ENCODE assay signal across 1 cellular context in genomic region chr7:129434846-129435318, GRCh38.
TF ChIP-seq lines count a peak whose summit lies in the region.

No MANE protein-coding gene starts in this region.

TF ChIP-seq in K562, 482 proteins besides CTCF, POLR2A, EP300 and RAD21 (continued from another document):
- TF ChIP-seq HMGXB4 (CRISPR knock-in tag; IDR thresholded peaks at IDR 0.05) = no peak
- TF ChIP-seq ZBTB5 (IDR thresholded peaks at IDR 0.05) = no peak
- TF ChIP-seq PTBP1 (IDR thresholded peaks at IDR 0.05; ENCODE audit: low read depth, low read length) = no peak
- no peak for TF ChIP-seq PPARD (CRISPR knock-in tag; IDR thresholded peaks at IDR 0.05)
- no peak for TF ChIP-seq NELFE (IDR thresholded peaks at IDR 0.05; ENCODE audit: insufficient read depth, insufficient read length)
- peak; percentile 44; the same call in 1 of the 2 replicates for TF ChIP-seq ZNF431 (CRISPR knock-in tag; IDR thresholded peaks at IDR 0.05)
- TF ChIP-seq CC2D1A (IDR thresholded peaks at IDR 0.05) = no peak
- peak; percentile 18 for TF ChIP-seq NEUROD1 (IDR thresholded peaks at IDR 0.05; ENCODE audit: borderline replicate concordance, low read depth, low read length, partially characterized antibody)
- no peak for TF ChIP-seq FOXM1 (IDR thresholded peaks at IDR 0.05; ENCODE audit: low read depth)
- peak; percentile 5; the same call in 1 of the 2 replicates for TF ChIP-seq FOXM1 (CRISPR knock-in tag; IDR thresholded peaks at IDR 0.05; ENCODE audit: low read depth)
- TF ChIP-seq HDAC2 (IDR thresholded peaks at IDR 0.05) = no peak
- TF ChIP-seq ARID1B (IDR thresholded peaks at IDR 0.05) = peak; percentile 44; the same call in 1 of the 2 replicates
- 0 out of 4 replicates have a peak, but pooled peaks of 1 of the 2 experiments have one; percentile 6 for TF ChIP-seq KDM4B (IDR thresholded peaks at IDR 0.05; ENCODE audit: borderline replicate concordance in 2 of 2, low read depth in 1 of 2)
- no peak for TF ChIP-seq ZFP30 (CRISPR knock-in tag; IDR thresholded peaks at IDR 0.05; ENCODE audit: borderline replicate concordance)
- no peak for TF ChIP-seq NCOA6 (IDR thresholded peaks at IDR 0.05)
- peak; percentile 32; the same call in 1 of the 2 replicates for TF ChIP-seq POLR2AphosphoS5 (IDR thresholded peaks at IDR 0.05; ENCODE audit: control insufficient read depth, insufficient read depth, low read depth, low read length)
- TF ChIP-seq ILK (tag; IDR thresholded peaks at IDR 0.05; ENCODE audit: borderline replicate concordance, low read depth) = no peak
- TF ChIP-seq, protein P1, sequence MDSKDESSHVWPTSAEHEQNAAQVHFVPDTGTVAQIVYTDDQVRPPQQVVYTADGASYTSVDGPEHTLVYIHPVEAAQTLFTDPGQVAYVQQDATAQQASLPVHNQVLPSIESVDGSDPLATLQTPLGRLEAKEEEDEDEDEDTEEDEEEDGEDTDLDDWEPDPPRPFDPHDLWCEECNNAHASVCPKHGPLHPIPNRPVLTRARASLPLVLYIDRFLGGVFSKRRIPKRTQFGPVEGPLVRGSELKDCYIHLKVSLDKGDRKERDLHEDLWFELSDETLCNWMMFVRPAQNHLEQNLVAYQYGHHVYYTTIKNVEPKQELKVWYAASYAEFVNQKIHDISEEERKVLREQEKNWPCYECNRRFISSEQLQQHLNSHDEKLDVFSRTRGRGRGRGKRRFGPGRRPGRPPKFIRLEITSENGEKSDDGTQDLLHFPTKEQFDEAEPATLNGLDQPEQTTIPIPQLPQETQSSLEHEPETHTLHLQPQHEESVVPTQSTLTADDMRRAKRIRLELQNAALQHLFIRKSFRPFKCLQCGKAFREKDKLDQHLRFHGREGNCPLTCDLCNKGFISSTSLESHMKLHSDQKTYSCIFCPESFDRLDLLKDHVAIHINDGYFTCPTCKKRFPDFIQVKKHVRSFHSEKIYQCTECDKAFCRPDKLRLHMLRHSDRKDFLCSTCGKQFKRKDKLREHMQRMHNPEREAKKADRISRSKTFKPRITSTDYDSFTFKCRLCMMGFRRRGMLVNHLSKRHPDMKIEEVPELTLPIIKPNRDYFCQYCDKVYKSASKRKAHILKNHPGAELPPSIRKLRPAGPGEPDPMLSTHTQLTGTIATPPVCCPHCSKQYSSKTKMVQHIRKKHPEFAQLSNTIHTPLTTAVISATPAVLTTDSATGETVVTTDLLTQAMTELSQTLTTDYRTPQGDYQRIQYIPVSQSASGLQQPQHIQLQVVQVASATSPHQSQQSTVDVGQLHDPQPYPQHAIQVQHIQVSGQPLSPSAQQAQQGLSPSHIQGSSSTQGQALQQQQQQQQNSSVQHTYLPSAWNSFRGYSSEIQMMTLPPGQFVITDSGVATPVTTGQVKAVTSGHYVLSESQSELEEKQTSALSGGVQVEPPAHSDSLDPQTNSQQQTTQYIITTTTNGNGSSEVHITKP (IDR thresholded peaks at IDR 0.05; ENCODE audit: partially characterized antibody) = peak; percentile 10
- TF ChIP-seq KAT7 (CRISPR knock-in tag; IDR thresholded peaks at IDR 0.05; ENCODE audit: borderline replicate concordance) = peak; percentile 37; the same call in 1 of the 2 replicates
- TF ChIP-seq GTF2E2 (tag; IDR thresholded peaks at IDR 0.05) = no peak
- TF ChIP-seq SIN3A (IDR thresholded peaks at IDR 0.05; ENCODE audit: borderline replicate concordance in 2 of 2, control insufficient read depth in 1 of 2, low read depth in 2 of 2, low read length in 2 of 2) = peak in 1 of 2 experiments; percentile 18; a peak in 1 of 4 replicates
- TF ChIP-seq, protein P2, sequence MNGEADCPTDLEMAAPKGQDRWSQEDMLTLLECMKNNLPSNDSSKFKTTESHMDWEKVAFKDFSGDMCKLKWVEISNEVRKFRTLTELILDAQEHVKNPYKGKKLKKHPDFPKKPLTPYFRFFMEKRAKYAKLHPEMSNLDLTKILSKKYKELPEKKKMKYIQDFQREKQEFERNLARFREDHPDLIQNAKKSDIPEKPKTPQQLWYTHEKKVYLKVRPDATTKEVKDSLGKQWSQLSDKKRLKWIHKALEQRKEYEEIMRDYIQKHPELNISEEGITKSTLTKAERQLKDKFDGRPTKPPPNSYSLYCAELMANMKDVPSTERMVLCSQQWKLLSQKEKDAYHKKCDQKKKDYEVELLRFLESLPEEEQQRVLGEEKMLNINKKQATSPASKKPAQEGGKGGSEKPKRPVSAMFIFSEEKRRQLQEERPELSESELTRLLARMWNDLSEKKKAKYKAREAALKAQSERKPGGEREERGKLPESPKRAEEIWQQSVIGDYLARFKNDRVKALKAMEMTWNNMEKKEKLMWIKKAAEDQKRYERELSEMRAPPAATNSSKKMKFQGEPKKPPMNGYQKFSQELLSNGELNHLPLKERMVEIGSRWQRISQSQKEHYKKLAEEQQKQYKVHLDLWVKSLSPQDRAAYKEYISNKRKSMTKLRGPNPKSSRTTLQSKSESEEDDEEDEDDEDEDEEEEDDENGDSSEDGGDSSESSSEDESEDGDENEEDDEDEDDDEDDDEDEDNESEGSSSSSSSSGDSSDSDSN (IDR thresholded peaks at IDR 0.05; ENCODE audit: borderline replicate concordance in 1 of 2, low read depth in 2 of 2, low read length in 2 of 2) = peak; percentile 77 to 78; a peak in 2 of 4 replicates
- peak; percentile 36; the same call in 1 of the 2 replicates for TF ChIP-seq LCOR (CRISPR knock-in tag; IDR thresholded peaks at IDR 0.05)
- peak; percentile 64 for TF ChIP-seq ZBTB17 (CRISPR knock-in tag; IDR thresholded peaks at IDR 0.05)
- peak; percentile 62 for TF ChIP-seq CHD1 (IDR thresholded peaks at IDR 0.05; ENCODE audit: low read length)
- TF ChIP-seq PHB (CRISPR knock-in tag; IDR thresholded peaks at IDR 0.05) = 0 out of 2 replicates have a peak, but pooled peaks have one; percentile 75
- no peak for TF ChIP-seq BMI1 (IDR thresholded peaks at IDR 0.05; ENCODE audit: low read length)
- TF ChIP-seq NRF1 (conservative IDR thresholded peaks at IDR 0.05 in 1 of 2, IDR thresholded peaks at IDR 0.05 in 1 of 2) = 0 out of 4 replicates have a peak, but pooled peaks of 1 of the 2 experiments have one; percentile 15
- TF ChIP-seq HLTF (IDR thresholded peaks at IDR 0.05) = no peak
- TF ChIP-seq ATF7 (IDR thresholded peaks at IDR 0.05) = no peak
- peak; percentile 51 for TF ChIP-seq CBFA2T3 (IDR thresholded peaks at IDR 0.05)
